In the genomic region with DNA sequence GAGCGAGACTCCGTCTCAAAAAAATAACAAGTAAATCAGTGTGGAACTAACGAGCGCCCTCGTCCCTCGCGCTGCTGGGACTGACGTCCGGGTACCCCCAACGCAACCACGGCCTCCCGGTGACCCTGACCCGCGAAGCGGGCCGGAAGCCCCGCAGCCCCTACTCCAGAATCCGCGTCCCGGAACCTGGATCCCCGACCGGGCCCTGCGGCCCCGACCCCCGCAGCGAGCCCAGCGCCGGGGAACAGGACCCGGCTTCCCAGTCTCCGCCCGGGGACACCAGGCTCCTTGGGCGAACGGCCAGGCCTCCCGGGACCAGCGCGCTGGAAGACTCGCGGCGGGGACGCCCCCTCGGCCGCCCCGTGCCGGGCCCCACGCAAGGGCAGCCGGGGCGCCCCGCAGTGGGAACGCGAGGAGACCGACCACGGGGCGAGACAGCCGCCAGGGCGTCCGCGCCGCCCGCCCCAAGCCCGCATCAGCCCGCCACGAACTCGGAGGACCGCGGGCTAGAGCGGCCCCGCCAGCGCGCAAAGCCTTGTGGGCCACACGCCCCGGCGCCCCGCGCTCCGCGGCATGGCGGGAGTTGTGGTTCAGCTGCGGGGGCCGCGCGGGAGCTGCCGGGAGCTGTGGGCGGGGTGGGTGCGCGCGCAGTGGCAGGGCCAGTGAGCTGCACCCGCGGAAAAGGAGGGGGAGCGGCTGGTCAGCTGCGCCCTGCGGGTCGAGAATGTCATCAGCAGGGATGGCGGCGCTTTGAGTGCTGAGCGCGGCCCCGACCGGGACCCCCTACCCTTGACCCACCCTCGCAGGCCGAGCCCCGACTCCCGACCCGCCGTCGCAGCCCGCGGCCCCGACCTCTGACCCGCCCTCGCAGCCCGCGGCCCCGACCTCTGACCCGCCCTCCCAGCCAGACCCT, we compare ENCODE assay signal across 8 cellular contexts. TPM values are rescaled to one million over a fixed set of nuclear protein-coding genes. Genes with fewer than 3 reads are reported as not detected.
DNase-seq lines count a peak whose midpoint lies in the region; ATAC-seq, FAIRE-seq and TF ChIP-seq lines count a peak whose summit lies in the region.

No MANE protein-coding gene starts in this region.

- TF ChIP-seq CTCF in A673 (conservative IDR thresholded peaks at IDR 0.05; ENCODE audit: low read depth, low read length), result no peak
- TF ChIP-seq CTCF in kidney (IDR thresholded peaks at IDR 0.05; ENCODE audit: borderline replicate concordance, extremely low read depth, insufficient read depth), result no peak

- intact Hi-C loops in A673 (cut with micrococcal nuclease; ENCODE audit: unreplicated experiment), result loop anchor here (10.0 kb wide), 1 partner anchor 84 kb away; the partner anchor contains the start of gene C2CD4C
- intact Hi-C loops in kidney (cut with DNase I), result no loop called here

- H3K4me3 ChIP-seq in A673 (ENCODE audit: low read depth, low read length, poor library complexity, severe bottlenecking) (peak overlapping the region; percentile 82), kidney (ENCODE audit: low read length in 2 of 2) (peak overlapping the region; percentile 64 to 68)

- H3K4me1 ChIP-seq in A673 (ENCODE audit: insufficient read depth, low read length, poor library complexity, severe bottlenecking) (no peaks in the 10 kb centered on the region), kidney (ENCODE audit: control insufficient read depth in 1 of 2, insufficient read depth in 1 of 2, low read depth in 1 of 2, low read length in 2 of 2) (peaks cover 3 to 5% of the 10 kb centered on the region in 2 donors)

- DNase-seq in A673 (ENCODE audit: low spot score), result peak; percentile 97
- peak; percentile 92 for DNase-seq in NCI-H226
- DNase-seq in activated CD4-positive, CD25-positive, alpha-beta regulatory T cell (lab: John Stamatoyannopoulos, UW), result peak; percentile 81 to 94 (median 88)
- peak; percentile 40 to 98 (median 90) for DNase-seq in caudate nucleus (lab: John Stamatoyannopoulos, UW)
- DNase-seq in kidney, result peak; percentile 99
- peak; percentile 82 to 92 (median 86) for DNase-seq in stimulated activated CD4-positive, alpha-beta T cell treated with anti-CD3 and anti-CD28 coated beads, Interleukin-12 subunit alpha, Interleukin-12 subunit beta, amount 100 ng/mL, for 48 hours (ENCODE audit: low read depth in 2 of 3, low spot score in 1 of 3)

- ATAC-seq in GM18873 (IDR thresholded peaks at IDR 0.05; ENCODE audit: low FRiP score, unreplicated experiment), result peak; percentile 54
- ATAC-seq in HG03139 (IDR thresholded peaks at IDR 0.05; ENCODE audit: unreplicated experiment), result peak; percentile 78

- BruUV-seq in A673 (replicated peaks; lab: Mats Ljungman, UMichigan), result TSS peak; percentile 79

- peak overlapping the region; percentile 96 for H3K27ac ChIP-seq in A673 (ENCODE audit: low read depth, low read length, poor library complexity, severe bottlenecking)
- peak overlapping the region; percentile 95 for H3K27ac ChIP-seq in caudate nucleus (ENCODE audit: low read depth, low read length)
- peak overlapping the region; percentile 80 to 83 for H3K27ac ChIP-seq in kidney (ENCODE audit: low read depth in 2 of 2, low read length in 2 of 2)

- CTCF ChIA-PET in A673 (lab: Charles Lee), result no interaction called here

- peaks cover 21% of the 10 kb centered on the region for H3K27me3 ChIP-seq in A673 (replicated peaks; ENCODE audit: insufficient read depth, low read depth, low read length, poor library complexity)

- no peaks in the 10 kb centered on the region for H3K9me3 ChIP-seq in A673 (ENCODE audit: low read depth, low read length, poor library complexity, severe bottlenecking)
- H3K9me3 ChIP-seq in kidney (ENCODE audit: control insufficient read depth in 1 of 2, low read length in 2 of 2), result no peaks in the 10 kb centered on the region

- peak overlapping the region; percentile 73 to 87 for H3K9ac ChIP-seq in kidney (ENCODE audit: low read length in 2 of 2)

- H3K36me3 ChIP-seq in A673 (ENCODE audit: insufficient read depth, low read length, poor library complexity, severe bottlenecking) (no peaks in the 10 kb centered on the region), kidney (ENCODE audit: control insufficient read depth in 1 of 2, insufficient read depth in 2 of 2, low read length in 2 of 2) (no peaks in the 10 kb centered on the region)

- no peak for FAIRE-seq in kidney (lab: Jason Lieb, UNC)

- POLR2A ChIA-PET in A673 (lab: Charles Lee; ENCODE audit: low non-redundant PET), result no interaction called here

RNA-seq across cellular contexts. Expression of gene MADCAM1, which starts 7.5 kb away (rescaled TPM):
- total RNA-seq in A673 (2021) (0.59 and 0.84 TPM in 2 replicates), kidney (0.50 TPM)
- 0.77 TPM for polyA plus RNA-seq in kidney (ENCODE audit: insufficient read depth, low read depth, low replicate concordance)

RNA-seq across cellular contexts. Expression of gene TPGS1, which starts 18.5 kb away (rescaled TPM):
- total RNA-seq in A673 (2021) (20.7 and 22.2 TPM in 2 replicates), kidney (23.1 TPM)
- 17.9 TPM for polyA plus RNA-seq in kidney (ENCODE audit: insufficient read depth, low read depth, low replicate concordance)

RNA-seq across cellular contexts. Expression of gene SHC2, which starts 27.9 kb away (rescaled TPM):
- total RNA-seq in A673 (2021), result 1.1 and 2.0 TPM in 2 replicates
- total RNA-seq in kidney, result 24.4 TPM
- polyA plus RNA-seq in kidney (ENCODE audit: insufficient read depth, low read depth, low replicate concordance), result 10.7 TPM

RNA-seq across cellular contexts. Expression of gene CDC34, which starts 42.8 kb away (rescaled TPM):
- total RNA-seq in A673 (2021), result 109 and 113 TPM in 2 replicates
- total RNA-seq in kidney, result 33.8 TPM
- polyA plus RNA-seq in kidney (ENCODE audit: insufficient read depth, low read depth, low replicate concordance), result 72.3 TPM

RNA-seq across cellular contexts. Expression of gene GZMM, which starts 55.1 kb away (rescaled TPM):
- total RNA-seq in A673 (2021) (1.0 and 2.5 TPM in 2 replicates), kidney (2.8 TPM)
- polyA plus RNA-seq in kidney (ENCODE audit: insufficient read depth, low read depth, low replicate concordance), result not detected

Comparison
In these comparisons a context has a peak if more than half of its experiments do, and no peak if none do; other contexts are left out.
1. Peak in every context shown above with its lines: DNase-seq, ATAC-seq, H3K4me3 ChIP-seq and H3K27ac ChIP-seq.